ENCODE assay signal across 1 cellular context in genomic region chr5:55580042-55580441, GRCh38.
TF ChIP-seq lines count a peak whose summit lies in the region.

No MANE protein-coding gene starts in this region.

TF ChIP-seq in H1, 55 proteins besides CTCF, POLR2A, EP300 and RAD21:
- TF ChIP-seq RNF2 (IDR thresholded peaks at IDR 0.05; ENCODE audit: borderline replicate concordance, low read depth, low read length, missing control alignments, poor library complexity, severe bottlenecking) (no peak), BACH1 (IDR thresholded peaks at IDR 0.05; ENCODE audit: low read length) (no peak), SP2 (IDR thresholded peaks at IDR 0.05; ENCODE audit: low read length) (no peak), NRF1 (IDR thresholded peaks at IDR 0.05; ENCODE audit: low read depth, low read length) (no peak), USF2 (IDR thresholded peaks at IDR 0.05; ENCODE audit: low read length) (no peak), CREB1 (IDR thresholded peaks at IDR 0.05) (no peak), POLR2AphosphoS5 (IDR thresholded peaks at IDR 0.05; ENCODE audit: low read depth, low read length) (no peak)
